In the genomic region with DNA sequence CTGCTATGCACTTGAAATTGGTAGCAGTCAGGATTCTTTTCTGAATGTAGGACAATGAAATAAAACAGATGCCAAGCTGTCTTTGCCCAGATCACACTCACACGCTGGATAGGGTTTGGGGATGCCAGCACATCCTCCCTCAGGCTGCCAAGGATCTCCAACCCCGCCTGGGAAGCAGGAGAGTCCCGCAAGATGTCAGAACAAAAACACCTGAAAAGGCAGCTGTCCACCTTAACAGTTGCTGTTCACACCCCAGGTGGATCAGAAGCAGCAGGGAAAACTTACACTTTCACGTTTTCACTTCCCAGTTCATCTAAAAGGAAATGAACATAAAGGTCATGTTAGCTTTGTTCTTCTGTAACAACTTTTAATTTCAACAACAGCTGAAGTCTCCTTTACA, we compare ENCODE assay signal across 17 cellular contexts. TPM values are rescaled to one million over a fixed set of nuclear protein-coding genes. Genes with fewer than 3 reads are reported as not detected.
DNase-seq lines count a peak whose midpoint lies in the region; ATAC-seq and TF ChIP-seq lines count a peak whose summit lies in the region.
"Had no signal": no experiment of that assay in that cellular context is flagged by ENCODE, and none has a peak within 500 bp of the region (broad histone marks: within the 10 kb centered on the region; RNA-seq: fewer than 3 reads in every experiment).

No MANE protein-coding gene starts in this region.

- no peak overlapping the region for H3K4me3 ChIP-seq in HL-60 (replicated peaks; ENCODE audit: insufficient read depth, low read length)
- no peak overlapping the region for H3K4me3 ChIP-seq in neural progenitor cell
- H3K4me3 ChIP-seq in MG63 = no peak overlapping the region
- H3K4me3 ChIP-seq: body of pancreas had no signal

- no peak for TF ChIP-seq CTCF in HL-60 (IDR thresholded peaks at IDR 0.05; ENCODE audit: insufficient read depth, low read length)
- no peak for TF ChIP-seq CTCF in neural progenitor cell (IDR thresholded peaks at IDR 0.05)

- H2AFZ ChIP-seq in neural progenitor cell (replicated peaks) = peak overlapping the region; percentile 50

- no peaks in the 10 kb centered on the region for H3K36me3 Mint-ChIP-seq in activated T-cell treated with anti-CD3 and anti-CD28 coated beads, Interleukin-2, amount 50 U/mL, for 72 hours (ENCODE audit: insufficient read depth in 2 of 2)
- peaks cover 5% of the 10 kb centered on the region for H3K36me3 Mint-ChIP-seq in activated CD8-positive, alpha-beta T cell treated with anti-CD3 and anti-CD28 coated beads, Interleukin-2, amount 10 ng/mL, durations not matched to agents 7 days and 5 days (ENCODE audit: low read depth)
- no peaks in the 10 kb centered on the region for H3K36me3 Mint-ChIP-seq in neural progenitor cell

- no peaks in the 10 kb centered on the region for H4K20me1 ChIP-seq in neural progenitor cell (ENCODE audit: low read depth)

- H3K27ac ChIP-seq in HL-60 (replicated peaks) (peak overlapping the region; percentile 68), neural progenitor cell (no peak overlapping the region)
- H3K27ac ChIP-seq: body of pancreas had no signal

- H3K4me1 Mint-ChIP-seq in activated T-cell treated with anti-CD3 and anti-CD28 coated beads, Interleukin-2, amount 50 U/mL, for 72 hours (ENCODE audit: low read depth) = peaks cover 16% of the 10 kb centered on the region
- H3K4me1 Mint-ChIP-seq in activated CD8-positive, alpha-beta T cell treated with anti-CD3 and anti-CD28 coated beads, Interleukin-2, amount 10 ng/mL, durations not matched to agents 7 days and 5 days (ENCODE audit: low read depth) = peaks cover 23% of the 10 kb centered on the region
- peaks cover 29% of the 10 kb centered on the region for H3K4me1 Mint-ChIP-seq in neural progenitor cell

- CTCF ChIA-PET in activated CD8-positive, alpha-beta T cell treated with anti-CD3 and anti-CD28 coated beads, Interleukin-2, amount 10 ng/mL, durations not matched to agents 7 days and 5 days (lab: Charles Lee) = interaction anchor here (2.0 to 10.8 kb wide), 4 partner anchors 142 to 235 kb away, joined by 6 to 152 read pairs (median 10); no protein-coding TSS in a partner anchor

- H3K27me3 Mint-ChIP-seq in activated T-cell treated with anti-CD3 and anti-CD28 coated beads, Interleukin-2, amount 50 U/mL, for 72 hours (ENCODE audit: low read depth) = no peaks in the 10 kb centered on the region
- H3K27me3 Mint-ChIP-seq in activated CD8-positive, alpha-beta T cell treated with anti-CD3 and anti-CD28 coated beads, Interleukin-2, amount 10 ng/mL, durations not matched to agents 7 days and 5 days (ENCODE audit: low read depth) = no peaks in the 10 kb centered on the region
- H3K27me3 Mint-ChIP-seq in neural progenitor cell (ENCODE audit: insufficient read depth, low read depth) = peaks cover 3% of the 10 kb centered on the region

- H3K27ac Mint-ChIP-seq in activated T-cell treated with anti-CD3 and anti-CD28 coated beads, Interleukin-2, amount 50 U/mL, for 72 hours = peak overlapping the region; percentile 25
- peak overlapping the region; percentile 64 for H3K27ac Mint-ChIP-seq in activated CD8-positive, alpha-beta T cell treated with anti-CD3 and anti-CD28 coated beads, Interleukin-2, amount 10 ng/mL, durations not matched to agents 7 days and 5 days
- peak overlapping the region; percentile 61 for H3K27ac Mint-ChIP-seq in neural progenitor cell

- H3K9me3 Mint-ChIP-seq in activated T-cell treated with anti-CD3 and anti-CD28 coated beads, Interleukin-2, amount 50 U/mL, for 72 hours = no peaks in the 10 kb centered on the region
- H3K9me3 Mint-ChIP-seq in activated CD8-positive, alpha-beta T cell treated with anti-CD3 and anti-CD28 coated beads, Interleukin-2, amount 10 ng/mL, durations not matched to agents 7 days and 5 days (ENCODE audit: insufficient read depth) = no peaks in the 10 kb centered on the region
- peaks cover 3% of the 10 kb centered on the region for H3K9me3 Mint-ChIP-seq in neural progenitor cell

- no peak for ATAC-seq in activated T-cell treated with anti-CD3 and anti-CD28 coated beads, Interleukin-2, amount 50 U/mL, for 72 hours (replicated peaks in 1 of 2)
- no peak for ATAC-seq in activated CD8-positive, alpha-beta T cell treated with anti-CD3 and anti-CD28 coated beads, Interleukin-2, amount 10 ng/mL, durations not matched to agents 7 days and 5 days
- no peak for ATAC-seq in GM18505 (IDR thresholded peaks at IDR 0.05; ENCODE audit: unreplicated experiment)
- ATAC-seq: body of pancreas had no signal

- TF ChIP-seq POLR2A in GM18505 (IDR thresholded peaks at IDR 0.05; ENCODE audit: borderline replicate concordance, extremely low read depth, insufficient read depth, insufficient read length) = no peak

- no peak overlapping the region for H3K4me2 ChIP-seq in neural progenitor cell

- no peaks in the 10 kb centered on the region for H3K27me3 ChIP-seq in HL-60 (ENCODE audit: insufficient read depth, poor library complexity, severe bottlenecking)
- no peaks in the 10 kb centered on the region for H3K27me3 ChIP-seq in neural progenitor cell
- H3K27me3 ChIP-seq in MG63 = no peaks in the 10 kb centered on the region
- H3K27me3 ChIP-seq: body of pancreas had no signal

- no peak overlapping the region for H3K9ac ChIP-seq in neural progenitor cell

- H3K36me3 ChIP-seq in neural progenitor cell = no peaks in the 10 kb centered on the region
- H3K36me3 ChIP-seq in MG63 = no peaks in the 10 kb centered on the region

- no peak for DNase-seq in activated T-cell treated with anti-CD3 and anti-CD28 coated beads, Interleukin-2, amount 50 U/mL, for 72 hours
- DNase-seq in activated T-cell treated with anti-CD3 and anti-CD28 coated beads for 4 hours = no peak
- no peak for DNase-seq in HL-60 (ENCODE audit: low read depth in 1 of 2, low spot score in 1 of 2)
- DNase-seq in activated CD8-positive, alpha-beta T cell treated with anti-CD3 and anti-CD28 coated beads, Interleukin-2, amount 10 ng/mL, durations not matched to agents 7 days and 5 days = no peak
- no peak for DNase-seq in neural progenitor cell (ENCODE audit: low spot score)
- DNase-seq in MG63 = no peak
- no peak for DNase-seq in GM03348 (ENCODE audit: low spot score)
- DNase-seq: ACHN; activated CD4-positive, alpha-beta T cell treated with anti-CD3 and anti-CD28 coated beads for 48 hours; activated effector memory CD4-positive, alpha-beta T cell treated with Interleukin-2 at 50 U/mL for 16 hours; body of pancreas; COR-L47; kidney; NCI-H2107; stimulated activated naive CD4-positive, alpha-beta T cell treated with Interleukin-2 at 50 U/mL for 16 hours; T-helper 9 cell had no signal

- no peaks in the 10 kb centered on the region for H3F3A ChIP-seq in neural progenitor cell (ENCODE audit: low read depth)

- H3K4me1 ChIP-seq in neural progenitor cell = peaks cover 11% of the 10 kb centered on the region

- peak overlapping the region in 1 of 2 donors; percentile 53 for H3K4me3 Mint-ChIP-seq in activated T-cell treated with anti-CD3 and anti-CD28 coated beads, Interleukin-2, amount 50 U/mL, for 72 hours
- H3K4me3 Mint-ChIP-seq in activated CD8-positive, alpha-beta T cell treated with anti-CD3 and anti-CD28 coated beads, Interleukin-2, amount 10 ng/mL, durations not matched to agents 7 days and 5 days = no peak overlapping the region
- no peak overlapping the region for H3K4me3 Mint-ChIP-seq in neural progenitor cell

- POLR2A ChIA-PET in activated CD8-positive, alpha-beta T cell treated with anti-CD3 and anti-CD28 coated beads, Interleukin-2, amount 10 ng/mL, durations not matched to agents 7 days and 5 days (lab: Charles Lee) = interaction anchor here (1.4 kb wide), 1 partner anchor 35 kb away, joined by 6 read pairs; the partner anchor contains the start of gene TMEM154

- no peaks in the 10 kb centered on the region for H3K79me2 ChIP-seq in neural progenitor cell (ENCODE audit: low read depth)

- H3K9me3 ChIP-seq in neural progenitor cell (ENCODE audit: low read depth) (no peaks in the 10 kb centered on the region), MG63 (no peaks in the 10 kb centered on the region)
- H3K9me3 ChIP-seq: body of pancreas had no signal

RNA-seq across cellular contexts. Expression of gene TMEM154, which starts 35.7 kb away (rescaled TPM):
- 10 to 100 TPM; 16.8 to 22.0 TPM for total RNA-seq in activated T-cell treated with anti-CD3 and anti-CD28 coated beads, Interleukin-2, amount 50 U/mL, for 72 hours
- 10 to 100 TPM; 20.0 to 22.2 TPM for total RNA-seq in activated CD8-positive, alpha-beta T cell treated with anti-CD3 and anti-CD28 coated beads, Interleukin-2, amount 10 ng/mL, durations not matched to agents 7 days and 5 days
- 2.0 and 3.0 TPM in 2 replicates for total RNA-seq in neural progenitor cell (ENCODE audit: low replicate concordance)
- 0.25 and 1.8 TPM in 2 replicates for total RNA-seq in MG63 (2014; rRNA removed; shearing (Covaris generic); ENCODE audit: low replicate concordance)
